In the genomic region with DNA sequence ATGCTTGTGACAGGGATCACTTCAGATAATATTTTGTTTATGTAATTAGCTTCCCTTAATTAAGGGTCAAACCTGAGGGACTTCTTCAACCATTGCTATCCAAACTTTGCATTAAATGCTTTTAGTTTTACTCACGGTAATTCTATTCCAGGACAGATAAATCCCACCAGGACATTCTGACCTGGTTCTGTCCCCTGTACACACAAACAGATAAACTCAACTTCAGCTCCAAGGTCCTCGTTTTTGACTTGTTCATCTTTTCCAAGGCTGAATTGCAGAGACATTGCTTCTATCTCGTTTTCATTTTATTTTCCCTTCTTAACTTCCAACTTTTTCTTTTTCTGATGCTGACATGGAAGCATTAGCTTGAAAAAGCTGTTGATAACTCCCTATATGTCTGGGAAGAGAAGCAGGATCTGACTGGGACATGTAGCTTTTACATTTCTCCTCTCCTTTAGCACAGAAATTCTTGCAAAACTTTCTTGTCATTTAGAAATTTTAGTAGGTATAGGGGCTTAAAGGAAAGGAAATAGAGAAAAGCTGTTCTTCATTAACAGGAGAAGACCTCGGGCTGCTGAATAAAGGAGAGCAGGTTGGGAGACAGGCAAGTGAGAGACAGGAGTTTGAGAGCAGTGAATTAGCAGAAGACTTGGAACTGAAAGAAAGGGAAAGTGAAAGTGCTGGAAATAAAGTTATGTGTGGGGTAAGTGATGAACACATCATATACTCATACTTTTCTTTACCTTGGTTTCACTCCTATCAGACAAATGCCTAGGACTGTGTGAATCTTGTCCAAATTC, we compare ENCODE assay signal across 8 cellular contexts.
A peak's percentile ranks its signal among the peaks of the same experiment; 100 is the strongest.
DNase-seq lines count a peak whose midpoint lies in the region; ATAC-seq, FAIRE-seq and TF ChIP-seq lines count a peak whose summit lies in the region.

No MANE protein-coding gene starts in this region.

- no peaks in the 10 kb centered on the region for H3K36me3 ChIP-seq in mucosa of rectum (ENCODE audit: control insufficient read depth in 2 of 2, insufficient read depth in 2 of 2, low read length in 2 of 2)

- DNase-seq in AG08395 (ENCODE audit: low spot score) (peak; percentile 32), NCI-H226 (peak; percentile 25), T47D (ENCODE audit: low read depth in 1 of 2, low spot score in 1 of 2) (peak; percentile 17 to 54), GM12891 (ENCODE audit: insufficient read length, low spot score) (no peak), mesenteric fat pad (ENCODE audit: low spot score) (no peak)
- DNase-seq in activated effector memory CD4-positive, alpha-beta T cell treated with anti-CD3 and anti-CD28 coated beads, Interleukin-2, amount 50 U/mL, for 16 hours = no peak

- peak overlapping the region; percentile 51 to 63 for H3K4me3 ChIP-seq in mucosa of rectum (ENCODE audit: low read length in 2 of 2)

- H3K4me1 ChIP-seq in mucosa of rectum (ENCODE audit: control insufficient read depth in 2 of 2, insufficient read depth in 2 of 2, low read length in 2 of 2) = peaks cover 0 to 6% of the 10 kb centered on the region in 2 donors

- in situ Hi-C loops in T47D (cut with HindIII; ENCODE audit: low pct_unique_long_range_greater_than_20kb, low sequenced_read_pairs) = no loop called here

- H3K27ac ChIP-seq in mucosa of rectum (ENCODE audit: low read depth in 2 of 2, low read length in 2 of 2) = peak overlapping the region in 1 of 2 donors; percentile 7

- FAIRE-seq in GM12891 (lab: Jason Lieb, UNC) = no peak

- peak; percentile 83 for ATAC-seq in GM21360 (IDR thresholded peaks at IDR 0.05; ENCODE audit: unreplicated experiment)

- no peak for TF ChIP-seq POLR2A in GM12891 (IDR thresholded peaks at IDR 0.05; ENCODE audit: low read depth, low read length)

- H3K9me3 ChIP-seq in mucosa of rectum (ENCODE audit: control insufficient read depth in 2 of 2, low read length in 2 of 2) = no peaks in the 10 kb centered on the region

- H3K9ac ChIP-seq in mucosa of rectum (ENCODE audit: low read depth in 1 of 2, low read length in 2 of 2) = peak overlapping the region in 1 of 2 donors; percentile 22

- H3K27me3 ChIP-seq in mucosa of rectum (ENCODE audit: control insufficient read depth in 2 of 2, insufficient read depth in 2 of 2, low read length in 2 of 2) = no peaks in the 10 kb centered on the region

TF ChIP-seq in GM12891, 5 proteins besides CTCF, POLR2A, EP300 and RAD21:
- TF ChIP-seq SPI1 (IDR thresholded peaks at IDR 0.05; ENCODE audit: low read depth, low read length) (no peak), PAX5 (IDR thresholded peaks at IDR 0.05; ENCODE audit: insufficient read depth, low read length, severe bottlenecking) (no peak), POU2F2 (IDR thresholded peaks at IDR 0.05; ENCODE audit: low read depth, low read length) (no peak), TAF1 (IDR thresholded peaks at IDR 0.05; ENCODE audit: low read depth, low read length) (no peak), POLR2AphosphoS5 (IDR thresholded peaks at IDR 0.05; ENCODE audit: low read depth, low read length) (no peak)

Comparison
In these comparisons a context has a peak if more than half of its experiments do, and no peak if none do; other contexts are left out.
1. DNase-seq: peak in AG08395 (single experiment), NCI-H226 (single experiment) and T47D (2 of 2); none in GM12891 (single experiment), mesenteric fat pad (single experiment) and activated effector memory CD4-positive, alpha-beta T cell treated with anti-CD3 and anti-CD28 coated beads, Interleukin-2, amount 50 U/mL, for 16 hours (single experiment).